In genomic region chr2:237955640-237956401, GRCh38 we compare ENCODE assay signal across 9 cellular contexts. TPM values are rescaled to one million over a fixed set of nuclear protein-coding genes. Genes with fewer than 3 reads are reported as not detected.
A peak's percentile ranks its signal among the peaks of the same experiment; 100 is the strongest.
DNase-seq lines count a peak whose midpoint lies in the region; ATAC-seq, FAIRE-seq and TF ChIP-seq lines count a peak whose summit lies in the region.
"Had no signal": no experiment of that assay in that cellular context is flagged by ENCODE, and none has a peak within 500 bp of the region (broad histone marks: within the 10 kb centered on the region; RNA-seq: fewer than 3 reads in every experiment).

No MANE protein-coding gene starts in this region.

- WGBS in GM12878 (ENCODE audit: insufficient coverage, insufficient replicate concordance, low lambda C conversion rate, missing lambda C conversion rate), result 33% methylated on average over 62 of the region's 64 CpGs

- H3K4me3 ChIP-seq in GM12878 (no peak overlapping the region), iPS-20b (ENCODE audit: low read length) (peak overlapping the region; percentile 62; the same call in 1 of the 2 replicates)

- no peak overlapping the region for H3K27ac Mint-ChIP-seq in stimulated activated naive B cell treated with anti-CD40 and anti-IgM and Interleukin-4, amounts not matched to agents 10 μg/mL and 1 μg/mL and 100 μg/mL, for 72 hours

- no peaks in the 10 kb centered on the region for H3K4me1 ChIP-seq in GM12878 (ENCODE audit: control insufficient read depth, insufficient read depth, low read length)
- no peaks in the 10 kb centered on the region for H3K4me1 ChIP-seq in iPS-20b (ENCODE audit: insufficient read depth, low read length)

- H3K9ac ChIP-seq in GM12878 (ENCODE audit: control insufficient read depth, insufficient read depth, low read length) (no peak overlapping the region), iPS-20b (ENCODE audit: low read depth, low read length) (no peak overlapping the region)

- POLR2A ChIA-PET in GM12878 (lab: Charles Lee), result no interaction called here

- RAD21 ChIA-PET in GM12878 (lab: Charles Lee; ENCODE audit: unreplicated experiment), result no interaction called here

- no peaks in the 10 kb centered on the region for H4K20me1 ChIP-seq in GM12878 (ENCODE audit: control insufficient read depth, insufficient read depth)

- no peak for FAIRE-seq in GM12878 (lab: Jason Lieb, UNC)
- FAIRE-seq: A204.1 had no signal

- H3K27me3 ChIP-seq in GM12878 (replicated peaks in 1 of 2; ENCODE audit: control insufficient read depth in 2 of 2, insufficient read depth in 2 of 2, low read length in 1 of 2) (no peaks in the 10 kb centered on the region; a peak in 3 of 4 replicates), iPS-20b (ENCODE audit: insufficient read depth, low read length) (peaks cover 41% of the 10 kb centered on the region)

- intact Hi-C loops in GM12878 (cut with micrococcal nuclease; ENCODE audit: unreplicated experiment), result no loop called here

- H3K9me3 ChIP-seq in GM12878 (replicated peaks; ENCODE audit: control insufficient read depth, insufficient read depth, low read length) (no peaks in the 10 kb centered on the region), iPS-20b (ENCODE audit: insufficient read depth, low read depth, low read length) (no peaks in the 10 kb centered on the region)

- H3K36me3 ChIP-seq in GM12878 (ENCODE audit: control insufficient read depth in 2 of 2, insufficient read depth in 2 of 2, low read length in 1 of 2), result no peaks in the 10 kb centered on the region
- H3K36me3 ChIP-seq in iPS-20b (ENCODE audit: insufficient read depth, low read depth, low read length), result no peaks in the 10 kb centered on the region

- DNase-seq in NCI-H2227 (lab: John Stamatoyannopoulos, UW; ENCODE audit: unreplicated experiment) (peak; percentile 15), NCI-H2227 treated with DMSO at 0.1 percent for 48 hours (lab: John Stamatoyannopoulos, UW) (no peak), GM12878 (ENCODE audit: low read depth, low spot score) (no peak), cortex of kidney (lab: John Stamatoyannopoulos, UW) (no peak), GM19240 (ENCODE audit: insufficient read length, low spot score) (no peak), mucosa of gallbladder (ENCODE audit: low spot score) (no peak)
- no peak for DNase-seq in stimulated activated naive B cell treated with anti-CD40 and anti-IgM and Interleukin-4, amounts not matched to agents 10 μg/mL and 1 μg/mL and 100 μg/mL, for 72 hours

- CTCF ChIA-PET in GM12878 (lab: Yijun Ruan, JAX), result no interaction called here

- no peak overlapping the region for H3K27ac ChIP-seq in GM12878 (ENCODE audit: control insufficient read depth, insufficient read depth)
- H3K27ac ChIP-seq in iPS-20b (ENCODE audit: low read length), result no peak overlapping the region

- no peak for TF ChIP-seq POLR2A in GM12878 (IDR thresholded peaks at IDR 0.05; ENCODE audit: low read depth, low read length)

- H2AFZ ChIP-seq in GM12878 (ENCODE audit: control insufficient read depth, low read depth, low read length), result no peak overlapping the region

- no peak for TF ChIP-seq EP300 in GM12878 (IDR thresholded peaks at IDR 0.05; ENCODE audit: borderline replicate concordance in 1 of 2, control insufficient read depth in 1 of 2, low read depth in 2 of 2, low read length in 2 of 2)

- ATAC-seq in GM12878, result no peak
- ATAC-seq in stimulated activated naive B cell treated with anti-CD40 and anti-IgM and Interleukin-4, amounts not matched to agents 10 μg/mL and 1 μg/mL and 100 μg/mL, for 72 hours (replicated peaks), result peak; percentile 43 to 49

- peaks cover 0 to 13% of the 10 kb centered on the region in 2 donors for H3K4me1 Mint-ChIP-seq in stimulated activated naive B cell treated with anti-CD40 and anti-IgM and Interleukin-4, amounts not matched to agents 10 μg/mL and 1 μg/mL and 100 μg/mL, for 72 hours

- TF ChIP-seq RAD21 in GM12878 (IDR thresholded peaks at IDR 0.05; ENCODE audit: insufficient read depth, low read depth, low read length), result no peak

- TF ChIP-seq CTCF in GM12878 (IDR thresholded peaks at IDR 0.05 in 2 of 3, conservative IDR thresholded peaks at IDR 0.05 in 1 of 3; ENCODE audit: control insufficient read depth in 2 of 3, extremely low read depth in 1 of 3, insufficient read depth in 1 of 3, low read depth in 3 of 3, low read length in 3 of 3), result no peak

- H3K4me3 Mint-ChIP-seq in stimulated activated naive B cell treated with anti-CD40 and anti-IgM and Interleukin-4, amounts not matched to agents 10 μg/mL and 1 μg/mL and 100 μg/mL, for 72 hours, result peak overlapping the region; percentile 21 to 41

- no peaks in the 10 kb centered on the region for H3K36me3 Mint-ChIP-seq in stimulated activated naive B cell treated with anti-CD40 and anti-IgM and Interleukin-4, amounts not matched to agents 10 μg/mL and 1 μg/mL and 100 μg/mL, for 72 hours

- no peaks in the 10 kb centered on the region for H3K79me2 ChIP-seq in GM12878 (ENCODE audit: control insufficient read depth, insufficient read depth, low read length)

- H3K9me3 Mint-ChIP-seq in stimulated activated naive B cell treated with anti-CD40 and anti-IgM and Interleukin-4, amounts not matched to agents 10 μg/mL and 1 μg/mL and 100 μg/mL, for 72 hours, result no peaks in the 10 kb centered on the region

- SMC1A ChIA-PET in GM12878 (lab: Charles Lee; ENCODE audit: uncharacterized antibody, unreplicated experiment), result interaction anchor here (1.4 kb wide), 1 partner anchor 8 kb away, joined by 4 read pairs; no protein-coding TSS in a partner anchor

- peaks cover 32 to 38% of the 10 kb centered on the region in 2 donors for H3K27me3 Mint-ChIP-seq in stimulated activated naive B cell treated with anti-CD40 and anti-IgM and Interleukin-4, amounts not matched to agents 10 μg/mL and 1 μg/mL and 100 μg/mL, for 72 hours

- no TSS peak for BruUV-seq in GM12878 (replicated peaks; lab: Mats Ljungman, UMichigan)

- H3K4me2 ChIP-seq in GM12878 (ENCODE audit: control insufficient read depth, insufficient read depth), result no peak overlapping the region

- in situ Hi-C loops in GM12878 (cut with MboI), result no loop called here

TF ChIP-seq in GM12878, 131 proteins besides CTCF, POLR2A, EP300 and RAD21:
- TF ChIP-seq REST (IDR thresholded peaks at IDR 0.05; ENCODE audit: low read depth, low read length) (no peak), HDAC6 (IDR thresholded peaks at IDR 0.05; ENCODE audit: unreplicated experiment) (peak; percentile 34)

RNA-seq across cellular contexts. Expression of gene UBE2F, which starts 11.0 kb away (rescaled TPM):
- 24.5 and 32.9 TPM in 2 replicates for total RNA-seq in GM12878 (2013; cell fraction: nucleolus; rRNA removed)
- total RNA-seq in GM12878 (2014; rRNA removed) (18.2 and 26.3 TPM in 2 replicates), GM12878 (2014; rRNA removed; fragmentation: Illumina TruSeq; extraction: Trizol) (28.0 and 30.3 TPM in 2 replicates), GM12878 (2021) (26.1 and 27.7 TPM in 2 replicates), mucosa of gallbladder (48.5 TPM)
- polyA plus RNA-seq in GM12878 (2011; ENCODE audit: low read depth), result 12.6 TPM
- polyA plus RNA-seq in GM12878 (2011; rRNA removed) (56.6 and 59.8 TPM in 2 replicates), GM12878 (2014; fragmentation: Illumina TruSeq; extraction: Trizol) (47.6 and 53.7 TPM in 2 replicates), GM12878 (2014; fragmentation: Nextera tagmentation; extraction: Ambion mirVana) (10 to 100 TPM; 12.3 to 21.9 TPM), GM12878 (2014; rRNA removed) (34.9 and 39.9 TPM in 2 replicates), GM12878 (2016; fragmentation: Nextera tagmentation; extraction: Ambion mirVana) (10 to 100 TPM; 58.1 to 64.4 TPM)
- polyA plus RNA-seq in GM12878 (2011; cell fraction: cytosol; rRNA removed), result 33.5 and 49.0 TPM in 2 replicates
- 16.7 and 18.0 TPM in 2 replicates for polyA plus RNA-seq in GM12878 (2011; cell fraction: nucleus; rRNA removed)
- polyA plus RNA-seq in GM12878 (2012), result 13.1 and 16.0 TPM in 2 replicates
- 15.0 and 19.3 TPM in 2 replicates for polyA minus RNA-seq in GM12878 (2011; rRNA and poly(A)+ RNA removed)
- polyA minus RNA-seq in GM12878 (2011; cell fraction: cytosol; rRNA and poly(A)+ RNA removed), result 6.4 and 13.5 TPM in 2 replicates
- 12.8 and 21.8 TPM in 2 replicates for polyA minus RNA-seq in GM12878 (2011; cell fraction: nucleus; rRNA and poly(A)+ RNA removed)
